In genomic region chr1:153575497-153575896, GRCh38 we compare ENCODE assay signal across 17 cellular contexts. TPM values are rescaled to one million over a fixed set of nuclear protein-coding genes. Genes with fewer than 3 reads are reported as not detected.
"Had no signal": no experiment of that assay in that cellular context is flagged by ENCODE, and none has a peak within 500 bp of the region (broad histone marks: within the 10 kb centered on the region; RNA-seq: fewer than 3 reads in every experiment).

No MANE protein-coding gene starts in this region.

RNA-seq across cellular contexts. Expression of gene S100A2, which starts 9.9 kb away (rescaled TPM):
- total RNA-seq: naive thymus-derived CD8-positive, alpha-beta T cell; neural crest cell; right lobe of liver; skeletal muscle tissue; temporal lobe had no signal
- polyA plus RNA-seq: naive thymus-derived CD8-positive, alpha-beta T cell had no signal

RNA-seq across cellular contexts. Expression of gene S100A3, which starts 26.4 kb away (rescaled TPM):
- total RNA-seq: naive thymus-derived CD8-positive, alpha-beta T cell; natural killer cell treated with Interleukin-12 subunit alpha and Interleukin-12 subunit beta and Interleukin-15 and Interleukin-18, amount 100 ng/mL, for 72 hours; neural crest cell; skeletal muscle tissue; stomach; temporal lobe had no signal
- polyA plus RNA-seq: naive thymus-derived CD8-positive, alpha-beta T cell had no signal

RNA-seq across cellular contexts. Expression of gene S100A5, which starts 34.8 kb away (rescaled TPM):
- total RNA-seq: natural killer cell treated with Interleukin-12 subunit alpha and Interleukin-12 subunit beta and Interleukin-15 and Interleukin-18, amount 100 ng/mL, for 72 hours; neural crest cell; omental fat pad; pancreas; progenitor cell of endocrine pancreas; psoas muscle; right cardiac atrium; right lobe of liver; skeletal muscle tissue; stomach; subcutaneous adipose tissue; temporal lobe; thoracic aorta; tibial nerve; upper lobe of left lung; vagina had no signal
- polyA plus RNA-seq: pancreas, psoas muscle, right cardiac atrium, stomach had no signal

RNA-seq across cellular contexts. Expression of gene S100A16, which starts 37.4 kb away (rescaled TPM):
- total RNA-seq: naive thymus-derived CD8-positive, alpha-beta T cell; natural killer cell treated with Interleukin-12 subunit alpha and Interleukin-12 subunit beta and Interleukin-15 and Interleukin-18, amount 100 ng/mL, for 72 hours had no signal
- polyA plus RNA-seq: naive thymus-derived CD8-positive, alpha-beta T cell had no signal
